In the genomic region with DNA sequence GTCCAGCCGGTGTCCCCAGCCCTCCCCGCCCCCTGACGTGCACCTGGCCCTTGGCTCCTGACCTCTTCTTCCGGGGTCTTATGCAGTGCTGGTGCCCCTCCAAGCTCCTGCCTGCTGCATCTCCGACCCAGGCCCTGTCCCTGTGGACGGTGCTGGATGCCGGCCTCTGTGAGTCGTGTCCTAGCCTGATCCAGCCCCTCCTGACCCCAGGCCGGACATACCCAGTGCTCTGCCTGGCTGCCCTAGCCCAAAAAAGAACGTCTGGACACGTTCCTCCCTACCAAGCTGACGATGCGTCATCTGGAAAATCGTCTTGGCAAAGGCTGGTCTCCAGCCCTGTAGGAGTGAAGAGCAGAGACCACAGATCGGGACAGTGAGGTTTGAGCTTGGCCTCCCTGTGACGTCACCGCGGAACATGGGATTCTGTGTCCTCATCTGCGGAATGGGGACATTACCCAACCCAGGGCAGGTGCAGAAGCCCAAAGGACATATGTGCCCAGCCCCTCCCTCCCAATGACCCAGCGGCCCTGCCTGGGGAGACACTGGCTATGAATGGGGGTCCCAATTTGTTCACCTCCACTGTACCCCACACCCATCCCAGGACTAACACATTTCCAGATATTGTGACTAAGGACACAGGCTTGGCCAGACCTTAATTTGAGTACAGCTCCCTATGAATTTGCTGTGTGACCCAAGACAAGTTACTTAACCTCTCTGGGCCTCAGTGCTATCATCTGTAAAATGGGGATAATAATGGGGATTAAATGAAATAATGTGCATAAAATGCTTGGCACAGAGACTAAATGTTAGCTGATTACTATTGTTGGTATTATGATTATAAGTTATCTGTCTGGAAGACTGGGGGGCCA, we compare ENCODE assay signal across 25 cellular contexts. TPM values are rescaled to one million over a fixed set of nuclear protein-coding genes. Genes with fewer than 3 reads are reported as not detected.
DNase-seq lines count a peak whose midpoint lies in the region; ATAC-seq and TF ChIP-seq lines count a peak whose summit lies in the region.
"Had no signal": no experiment of that assay in that cellular context is flagged by ENCODE, and none has a peak within 500 bp of the region (broad histone marks: within the 10 kb centered on the region; RNA-seq: fewer than 3 reads in every experiment).

No MANE protein-coding gene starts in this region.

- H3K4me1 ChIP-seq in iPS-15b (ENCODE audit: control insufficient read depth, insufficient read depth, low read length) (no peaks in the 10 kb centered on the region), upper lobe of right lung (no peaks in the 10 kb centered on the region)
- H3K4me1 ChIP-seq: parathyroid adenoma had no signal

- H3K4me3 Mint-ChIP-seq in activated CD4-positive, alpha-beta T cell treated with anti-CD3 and anti-CD28 coated beads, Interleukin-2, amount 10 ng/mL, durations not matched to agents 24 days and 14 days, result no peak overlapping the region
- no peak overlapping the region for H3K4me3 Mint-ChIP-seq in activated CD4-positive, alpha-beta T cell treated with anti-CD3 and anti-CD28 coated beads for 36 hours
- H3K4me3 Mint-ChIP-seq: stimulated activated naive CD8-positive, alpha-beta T cell treated with anti-CD3 and anti-CD28 coated beads, Interleukin-15, Interleukin-2, amounts not matched to agents 100 ng/mL and 50 ng/mL, for 24 hours had no signal

- TF ChIP-seq CTCF in upper lobe of right lung (IDR thresholded peaks at IDR 0.05), result no peak

- peaks cover 10% of the 10 kb centered on the region for H3K4me1 Mint-ChIP-seq in activated CD4-positive, alpha-beta T cell treated with anti-CD3 and anti-CD28 coated beads, Interleukin-2, amount 10 ng/mL, durations not matched to agents 24 days and 14 days
- peaks cover 6% of the 10 kb centered on the region for H3K4me1 Mint-ChIP-seq in activated CD4-positive, alpha-beta T cell treated with anti-CD3 and anti-CD28 coated beads for 36 hours

- H3K27ac Mint-ChIP-seq in activated CD4-positive, alpha-beta T cell treated with anti-CD3 and anti-CD28 coated beads, Interleukin-2, amount 10 ng/mL, durations not matched to agents 24 days and 14 days, result no peak overlapping the region
- no peak overlapping the region for H3K27ac Mint-ChIP-seq in activated CD4-positive, alpha-beta T cell treated with anti-CD3 and anti-CD28 coated beads for 36 hours
- H3K27ac Mint-ChIP-seq: stimulated activated naive CD8-positive, alpha-beta T cell treated with anti-CD3 and anti-CD28 coated beads, Interleukin-15, Interleukin-2, amounts not matched to agents 100 ng/mL and 50 ng/mL, for 24 hours had no signal

- no peak for ATAC-seq in activated CD4-positive, alpha-beta T cell treated with anti-CD3 and anti-CD28 coated beads for 36 hours
- ATAC-seq in upper lobe of right lung (no peak), GM21367 (IDR thresholded peaks at IDR 0.05; ENCODE audit: unreplicated experiment) (no peak), HG03175 (IDR thresholded peaks at IDR 0.05; ENCODE audit: unreplicated experiment) (no peak)
- ATAC-seq: left ventricle myocardium superior had no signal

- CTCF ChIA-PET in activated CD4-positive, alpha-beta T cell treated with anti-CD3 and anti-CD28 coated beads for 36 hours (lab: Charles Lee), result interaction anchor here (0.6 kb wide), 1 partner anchor 48 kb away, joined by 3 read pairs; no protein-coding TSS in a partner anchor

- H3K27ac ChIP-seq in upper lobe of right lung, result no peak overlapping the region
- H3K27ac ChIP-seq: C4-2B, parathyroid adenoma had no signal

- H3K27me3 Mint-ChIP-seq in activated CD4-positive, alpha-beta T cell treated with anti-CD3 and anti-CD28 coated beads, Interleukin-2, amount 10 ng/mL, durations not matched to agents 24 days and 14 days, result no peaks in the 10 kb centered on the region
- no peaks in the 10 kb centered on the region for H3K27me3 Mint-ChIP-seq in activated CD4-positive, alpha-beta T cell treated with anti-CD3 and anti-CD28 coated beads for 36 hours

- H3K27me3 ChIP-seq in MG63 (no peaks in the 10 kb centered on the region), iPS-15b (ENCODE audit: control insufficient read depth, insufficient read depth, low read length) (no peaks in the 10 kb centered on the region), upper lobe of right lung (peaks cover 10% of the 10 kb centered on the region)

- intact Hi-C loops in activated CD4-positive, alpha-beta T cell treated with anti-CD3 and anti-CD28 coated beads, Interleukin-2, amount 10 ng/mL, durations not matched to agents 24 days and 14 days (cut with micrococcal nuclease), result no loop called here
- intact Hi-C loops in activated CD4-positive, alpha-beta T cell treated with anti-CD3 and anti-CD28 coated beads for 36 hours (cut with DNase I, micrococcal nuclease), result no loop called here
- intact Hi-C loops in upper lobe of right lung (cut with DNase I), result no loop called here

- no peaks in the 10 kb centered on the region for H3K9me3 Mint-ChIP-seq in activated CD4-positive, alpha-beta T cell treated with anti-CD3 and anti-CD28 coated beads, Interleukin-2, amount 10 ng/mL, durations not matched to agents 24 days and 14 days
- H3K9me3 Mint-ChIP-seq in activated CD4-positive, alpha-beta T cell treated with anti-CD3 and anti-CD28 coated beads for 36 hours (ENCODE audit: low read depth), result no peaks in the 10 kb centered on the region
- H3K9me3 Mint-ChIP-seq: stimulated activated naive CD8-positive, alpha-beta T cell treated with anti-CD3 and anti-CD28 coated beads, Interleukin-15, Interleukin-2, amounts not matched to agents 100 ng/mL and 50 ng/mL, for 24 hours had no signal

- no peaks in the 10 kb centered on the region for H3K36me3 ChIP-seq in MG63
- H3K36me3 ChIP-seq in iPS-15b (ENCODE audit: control insufficient read depth, insufficient read depth, low read length), result no peaks in the 10 kb centered on the region
- no peaks in the 10 kb centered on the region for H3K36me3 ChIP-seq in upper lobe of right lung

- H3K4me3 ChIP-seq in MG63 (no peak overlapping the region), iPS-15b (ENCODE audit: low read depth, low read length) (no peak overlapping the region), upper lobe of right lung (no peak overlapping the region)

- peak; percentile 44 for DNase-seq in activated CD4-positive, alpha-beta T cell treated with anti-CD3 and anti-CD28 coated beads, Interleukin-2, amount 10 ng/mL, durations not matched to agents 24 days and 14 days
- no peak for DNase-seq in activated CD4-positive, alpha-beta T cell treated with anti-CD3 and anti-CD28 coated beads for 36 hours
- DNase-seq in MG63, result peak; percentile 62
- DNase-seq in upper lobe of right lung, result peak; percentile 41
- DNase-seq in NCI-H1105 (lab: John Stamatoyannopoulos, UW), result no peak
- DNase-seq: activated CD4-positive, alpha-beta T cell treated with anti-CD3 and anti-CD28 coated beads, Interleukin-2, amount 50 U/mL, for 1 hour; activated naive CD4-positive, alpha-beta T cell treated with Interleukin-2 at 50 U/mL for 16 hours; central memory CD4-positive, alpha-beta T cell; DMS 273 treated with DMSO at 0.1 percent for 48 hours; effector CD4-positive, alpha-beta T cell; GF-D8; KG1; left ventricle myocardium superior; NCI-H1092; NCI-H2081 treated with DMSO at 0.1 percent for 48 hours; NCI-H526 treated with DMSO at 0.1 percent for 48 hours; SHP77; T-helper 1 cell; trophoblast cell had no signal

- H3K9ac ChIP-seq in iPS-15b (ENCODE audit: low read depth, low read length), result peak overlapping the region; percentile 37
- H3K9ac ChIP-seq: parathyroid adenoma had no signal

- POLR2A ChIA-PET in activated CD4-positive, alpha-beta T cell treated with anti-CD3 and anti-CD28 coated beads for 36 hours (lab: Charles Lee), result no interaction called here

- H3K9me3 ChIP-seq in MG63, result no peaks in the 10 kb centered on the region
- H3K9me3 ChIP-seq in iPS-15b (ENCODE audit: control insufficient read depth, insufficient read depth, low read length), result no peaks in the 10 kb centered on the region
- H3K9me3 ChIP-seq in upper lobe of right lung, result no peaks in the 10 kb centered on the region

- H3K36me3 Mint-ChIP-seq in activated CD4-positive, alpha-beta T cell treated with anti-CD3 and anti-CD28 coated beads, Interleukin-2, amount 10 ng/mL, durations not matched to agents 24 days and 14 days (ENCODE audit: low read depth), result no peaks in the 10 kb centered on the region
- H3K36me3 Mint-ChIP-seq in activated CD4-positive, alpha-beta T cell treated with anti-CD3 and anti-CD28 coated beads for 36 hours (ENCODE audit: low read depth), result no peaks in the 10 kb centered on the region

RNA-seq across cellular contexts. Expression of gene BCL11B, which starts 51.0 kb away (rescaled TPM):
- total RNA-seq in activated CD4-positive, alpha-beta T cell treated with anti-CD3 and anti-CD28 coated beads, Interleukin-2, amount 10 ng/mL, durations not matched to agents 24 days and 14 days, result 48.2 and 48.5 TPM in 2 replicates
- total RNA-seq in activated CD4-positive, alpha-beta T cell treated with anti-CD3 and anti-CD28 coated beads for 36 hours, result 10 to 100 TPM; 62.1 to 66.2 TPM
- not detected in 2 replicates for total RNA-seq in MG63 (2014; rRNA removed; shearing (Covaris generic); ENCODE audit: low replicate concordance)
- total RNA-seq in upper lobe of right lung, result 2.4 TPM

Comparison
In these comparisons a context has a peak if more than half of its experiments do, and no peak if none do; other contexts are left out.
1. DNase-seq: peak in activated CD4-positive, alpha-beta T cell treated with anti-CD3 and anti-CD28 coated beads, Interleukin-2, amount 10 ng/mL, durations not matched to agents 24 days and 14 days (single experiment), MG63 (single experiment) and upper lobe of right lung (single experiment); none in activated CD4-positive, alpha-beta T cell treated with anti-CD3 and anti-CD28 coated beads for 36 hours (single experiment) and NCI-H1105 (single experiment).
2. RNA of gene BCL11B, which starts 51.0 kb away (total RNA-seq): 62.1 to 66.2 TPM in activated CD4-positive, alpha-beta T cell treated with anti-CD3 and anti-CD28 coated beads for 36 hours and 48.2 to 48.5 TPM in activated CD4-positive, alpha-beta T cell treated with anti-CD3 and anti-CD28 coated beads, Interleukin-2, amount 10 ng/mL, durations not matched to agents 24 days and 14 days; 2.4 TPM in upper lobe of right lung (single experiment) and not detected in MG63; every median in the first group is over 10 times any median in the second.